In the genomic region with DNA sequence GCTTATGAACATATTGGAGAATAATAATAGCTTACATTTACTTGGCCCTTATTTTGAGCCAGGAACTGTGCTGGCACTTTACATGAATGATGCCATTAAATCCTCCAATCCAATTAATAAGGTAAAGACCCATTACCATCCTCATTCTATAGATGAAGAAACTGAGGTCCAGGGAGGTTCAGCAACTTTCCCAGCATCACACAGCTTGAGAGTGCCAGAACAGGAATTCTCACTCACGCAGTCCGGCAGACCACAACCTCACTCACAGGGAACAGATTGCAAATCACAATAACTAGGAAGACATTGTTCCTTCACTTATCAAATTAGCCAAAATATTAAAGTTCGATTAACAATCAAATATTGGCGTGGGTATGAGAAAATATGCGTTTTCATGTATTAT, we compare ENCODE assay signal across 20 cellular contexts. TPM values are rescaled to one million over a fixed set of nuclear protein-coding genes. Genes with fewer than 3 reads are reported as not detected.
"Had no signal": no experiment of that assay in that cellular context is flagged by ENCODE, and none has a peak within 500 bp of the region (broad histone marks: within the 10 kb centered on the region; RNA-seq: fewer than 3 reads in every experiment).

No MANE protein-coding gene starts in this region.

- H3K4me3 Mint-ChIP-seq: dendritic cell treated with granulocyte-macrophage colony-stimulating factor and Interleukin-4, amounts not matched to agents 40 ng/mL and 50 ng/mL, for 4 days; immature natural killer cell; naive thymus-derived CD8-positive, alpha-beta T cell had no signal

- H3K9me3 Mint-ChIP-seq: dendritic cell treated with granulocyte-macrophage colony-stimulating factor and Interleukin-4, amounts not matched to agents 40 ng/mL and 50 ng/mL, for 4 days had no signal

- ATAC-seq: gastroesophageal sphincter; left colon; mucosa of descending colon; naive thymus-derived CD8-positive, alpha-beta T cell had no signal

- H3K9me3 ChIP-seq: esophagus squamous epithelium, gastroesophageal sphincter, mucosa of descending colon, neutrophil, stomach, thoracic aorta, transverse colon had no signal

- H3K4me3 ChIP-seq: esophagus squamous epithelium, gastroesophageal sphincter, mucosa of descending colon, stomach, thoracic aorta, transverse colon had no signal

- H3K36me3 ChIP-seq: esophagus squamous epithelium, gastroesophageal sphincter, neutrophil, stomach, thoracic aorta, transverse colon had no signal

- DNase-seq: esophagus squamous epithelium; foreskin fibroblast; immature natural killer cell; mammary epithelial cell; mucosa of descending colon; small intestine; stimulated activated CD4-positive, alpha-beta T cell treated with anti-CD3 and anti-CD28 coated beads, Interleukin-12 subunit alpha, Interleukin-12 subunit beta, amount 100 ng/mL, for 4 hours; stimulated activated naive CD4-positive, alpha-beta T cell; stomach; substantia nigra; transverse colon had no signal

- H3K36me3 Mint-ChIP-seq: immature natural killer cell had no signal

- H3K27ac Mint-ChIP-seq: dendritic cell treated with granulocyte-macrophage colony-stimulating factor and Interleukin-4, amounts not matched to agents 40 ng/mL and 50 ng/mL, for 4 days; immature natural killer cell; naive thymus-derived CD8-positive, alpha-beta T cell had no signal

- H3K27ac ChIP-seq: esophagus squamous epithelium, neutrophil, stomach, thoracic aorta, transverse colon had no signal

RNA-seq across cellular contexts. Expression of gene GPRIN2, which starts 18.3 kb away (rescaled TPM):
- total RNA-seq: naive thymus-derived CD8-positive, alpha-beta T cell; pulmonary artery endothelial cell had no signal
- polyA plus RNA-seq: immature natural killer cell; naive thymus-derived CD8-positive, alpha-beta T cell had no signal

RNA-seq across cellular contexts. Expression of gene SYT15, which starts 40.8 kb away (rescaled TPM):
- total RNA-seq: epithelial cell of proximal tubule had no signal
- polyA plus RNA-seq: neural cell had no signal
